9 cellular contexts compared by ENCODE assay signal in genomic region chr7:44977304-44977858, GRCh38. TPM values are rescaled to one million over a fixed set of nuclear protein-coding genes. Genes with fewer than 3 reads are reported as not detected.
DNase-seq lines count a peak whose midpoint lies in the region; ATAC-seq and TF ChIP-seq lines count a peak whose summit lies in the region.
"Had no signal": no experiment of that assay in that cellular context is flagged by ENCODE, and none has a peak within 500 bp of the region (broad histone marks: within the 10 kb centered on the region; RNA-seq: fewer than 3 reads in every experiment).

No MANE protein-coding gene starts in this region.

- intact Hi-C loops in mucosa of descending colon (cut with DNase I, micrococcal nuclease) (no loop called here), vagina (cut with DNase I) (no loop called here)

- TF ChIP-seq CTCF in mucosa of descending colon (IDR thresholded peaks at IDR 0.05) (no peak), vagina (IDR thresholded peaks at IDR 0.05) (no peak)

- H3K27me3 ChIP-seq in vagina: no peaks in the 10 kb centered on the region

- ATAC-seq in mucosa of descending colon: peak; percentile 33

- no peak for TF ChIP-seq POLR2A in vagina (IDR thresholded peaks at IDR 0.05)

- peak overlapping the region; percentile 13 for H3K27ac ChIP-seq in vagina

- H3K36me3 ChIP-seq in mucosa of descending colon (ENCODE audit: low read depth) (no peaks in the 10 kb centered on the region), vagina (peaks cover 0 to 15% of the 10 kb centered on the region in 2 donors)

- H3K9me3 ChIP-seq in mucosa of descending colon (no peaks in the 10 kb centered on the region), vagina (no peaks in the 10 kb centered on the region)

- H3K4me3 ChIP-seq in mucosa of descending colon (no peak overlapping the region), vagina (peak overlapping the region; percentile 8 to 21)

- peaks cover 7% of the 10 kb centered on the region for H3K4me1 ChIP-seq in mucosa of descending colon (ENCODE audit: low read depth)
- peaks cover 21% of the 10 kb centered on the region for H3K4me1 ChIP-seq in vagina

- DNase-seq in NK-92 treated with Interleukin-12 subunit alpha and Interleukin-12 subunit beta, amount 100 ng/mL, for 24 hours (lab: John Stamatoyannopoulos, UW): peak; percentile 66
- DNase-seq in NK-92 (lab: John Stamatoyannopoulos, UW; ENCODE audit: unreplicated experiment) (no peak), mucosa of descending colon (peak in 1 of 3 donors; percentile 79), vagina (ENCODE audit: extremely low spot score in 2 of 2) (peak in 1 of 2 donors; percentile 91), NCI-H1694 treated with DMSO at 0.1 percent for 48 hours (lab: John Stamatoyannopoulos, UW) (no peak), NCI-H2196 treated with DMSO at 0.1 percent for 48 hours (lab: John Stamatoyannopoulos, UW; ENCODE audit: unreplicated experiment) (no peak), germinal center (ENCODE audit: low spot score) (no peak)
- peak; percentile 68 for DNase-seq in activated CD8-positive, alpha-beta memory T cell treated with anti-CD3 and anti-CD28 coated beads, Interleukin-2, amount 50 U/mL, for 1 hour (ENCODE audit: extremely low read depth)
- DNase-seq: nucleus accumbens had no signal

RNA-seq across cellular contexts. Expression of gene MYO1G, which starts 1.4 kb away (rescaled TPM):
- total RNA-seq in mucosa of descending colon: 1 to 10 TPM; 3.8 to 6.9 (median 3.9) TPM
- 5.2 TPM for total RNA-seq in vagina

RNA-seq across cellular contexts. Expression of gene CCM2, which starts 22.6 kb away (rescaled TPM):
- total RNA-seq in mucosa of descending colon (10 to 100 TPM; 33.4 to 43.8 (median 35.8) TPM), vagina (44.2 TPM)

Comparison
In these comparisons a context has a peak if more than half of its experiments do, and no peak if none do; other contexts are left out.
1. DNase-seq: peak in NK-92 treated with Interleukin-12 subunit alpha and Interleukin-12 subunit beta, amount 100 ng/mL, for 24 hours (single experiment) and activated CD8-positive, alpha-beta memory T cell treated with anti-CD3 and anti-CD28 coated beads, Interleukin-2, amount 50 U/mL, for 1 hour (single experiment); none in NK-92 (single experiment), NCI-H1694 treated with DMSO at 0.1 percent for 48 hours (single experiment), NCI-H2196 treated with DMSO at 0.1 percent for 48 hours (single experiment) and germinal center (single experiment).